1 cellular context compared by ENCODE assay signal in genomic region chr14:20697273-20698017, GRCh38.
TF ChIP-seq lines count a peak whose summit lies in the region.

No MANE protein-coding gene starts in this region.

TF ChIP-seq in K562, 482 proteins besides CTCF, POLR2A, EP300 and RAD21 (continued from another document and continues in another):
- TF ChIP-seq, protein P1, sequence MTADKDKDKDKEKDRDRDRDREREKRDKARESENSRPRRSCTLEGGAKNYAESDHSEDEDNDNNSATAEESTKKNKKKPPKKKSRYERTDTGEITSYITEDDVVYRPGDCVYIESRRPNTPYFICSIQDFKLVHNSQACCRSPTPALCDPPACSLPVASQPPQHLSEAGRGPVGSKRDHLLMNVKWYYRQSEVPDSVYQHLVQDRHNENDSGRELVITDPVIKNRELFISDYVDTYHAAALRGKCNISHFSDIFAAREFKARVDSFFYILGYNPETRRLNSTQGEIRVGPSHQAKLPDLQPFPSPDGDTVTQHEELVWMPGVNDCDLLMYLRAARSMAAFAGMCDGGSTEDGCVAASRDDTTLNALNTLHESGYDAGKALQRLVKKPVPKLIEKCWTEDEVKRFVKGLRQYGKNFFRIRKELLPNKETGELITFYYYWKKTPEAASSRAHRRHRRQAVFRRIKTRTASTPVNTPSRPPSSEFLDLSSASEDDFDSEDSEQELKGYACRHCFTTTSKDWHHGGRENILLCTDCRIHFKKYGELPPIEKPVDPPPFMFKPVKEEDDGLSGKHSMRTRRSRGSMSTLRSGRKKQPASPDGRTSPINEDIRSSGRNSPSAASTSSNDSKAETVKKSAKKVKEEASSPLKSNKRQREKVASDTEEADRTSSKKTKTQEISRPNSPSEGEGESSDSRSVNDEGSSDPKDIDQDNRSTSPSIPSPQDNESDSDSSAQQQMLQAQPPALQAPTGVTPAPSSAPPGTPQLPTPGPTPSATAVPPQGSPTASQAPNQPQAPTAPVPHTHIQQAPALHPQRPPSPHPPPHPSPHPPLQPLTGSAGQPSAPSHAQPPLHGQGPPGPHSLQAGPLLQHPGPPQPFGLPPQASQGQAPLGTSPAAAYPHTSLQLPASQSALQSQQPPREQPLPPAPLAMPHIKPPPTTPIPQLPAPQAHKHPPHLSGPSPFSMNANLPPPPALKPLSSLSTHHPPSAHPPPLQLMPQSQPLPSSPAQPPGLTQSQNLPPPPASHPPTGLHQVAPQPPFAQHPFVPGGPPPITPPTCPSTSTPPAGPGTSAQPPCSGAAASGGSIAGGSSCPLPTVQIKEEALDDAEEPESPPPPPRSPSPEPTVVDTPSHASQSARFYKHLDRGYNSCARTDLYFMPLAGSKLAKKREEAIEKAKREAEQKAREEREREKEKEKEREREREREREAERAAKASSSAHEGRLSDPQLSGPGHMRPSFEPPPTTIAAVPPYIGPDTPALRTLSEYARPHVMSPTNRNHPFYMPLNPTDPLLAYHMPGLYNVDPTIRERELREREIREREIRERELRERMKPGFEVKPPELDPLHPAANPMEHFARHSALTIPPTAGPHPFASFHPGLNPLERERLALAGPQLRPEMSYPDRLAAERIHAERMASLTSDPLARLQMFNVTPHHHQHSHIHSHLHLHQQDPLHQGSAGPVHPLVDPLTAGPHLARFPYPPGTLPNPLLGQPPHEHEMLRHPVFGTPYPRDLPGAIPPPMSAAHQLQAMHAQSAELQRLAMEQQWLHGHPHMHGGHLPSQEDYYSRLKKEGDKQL (CRISPR knock-in tag; IDR thresholded peaks at IDR 0.05; ENCODE audit: borderline replicate concordance), result no peak
- TF ChIP-seq, protein P2, sequence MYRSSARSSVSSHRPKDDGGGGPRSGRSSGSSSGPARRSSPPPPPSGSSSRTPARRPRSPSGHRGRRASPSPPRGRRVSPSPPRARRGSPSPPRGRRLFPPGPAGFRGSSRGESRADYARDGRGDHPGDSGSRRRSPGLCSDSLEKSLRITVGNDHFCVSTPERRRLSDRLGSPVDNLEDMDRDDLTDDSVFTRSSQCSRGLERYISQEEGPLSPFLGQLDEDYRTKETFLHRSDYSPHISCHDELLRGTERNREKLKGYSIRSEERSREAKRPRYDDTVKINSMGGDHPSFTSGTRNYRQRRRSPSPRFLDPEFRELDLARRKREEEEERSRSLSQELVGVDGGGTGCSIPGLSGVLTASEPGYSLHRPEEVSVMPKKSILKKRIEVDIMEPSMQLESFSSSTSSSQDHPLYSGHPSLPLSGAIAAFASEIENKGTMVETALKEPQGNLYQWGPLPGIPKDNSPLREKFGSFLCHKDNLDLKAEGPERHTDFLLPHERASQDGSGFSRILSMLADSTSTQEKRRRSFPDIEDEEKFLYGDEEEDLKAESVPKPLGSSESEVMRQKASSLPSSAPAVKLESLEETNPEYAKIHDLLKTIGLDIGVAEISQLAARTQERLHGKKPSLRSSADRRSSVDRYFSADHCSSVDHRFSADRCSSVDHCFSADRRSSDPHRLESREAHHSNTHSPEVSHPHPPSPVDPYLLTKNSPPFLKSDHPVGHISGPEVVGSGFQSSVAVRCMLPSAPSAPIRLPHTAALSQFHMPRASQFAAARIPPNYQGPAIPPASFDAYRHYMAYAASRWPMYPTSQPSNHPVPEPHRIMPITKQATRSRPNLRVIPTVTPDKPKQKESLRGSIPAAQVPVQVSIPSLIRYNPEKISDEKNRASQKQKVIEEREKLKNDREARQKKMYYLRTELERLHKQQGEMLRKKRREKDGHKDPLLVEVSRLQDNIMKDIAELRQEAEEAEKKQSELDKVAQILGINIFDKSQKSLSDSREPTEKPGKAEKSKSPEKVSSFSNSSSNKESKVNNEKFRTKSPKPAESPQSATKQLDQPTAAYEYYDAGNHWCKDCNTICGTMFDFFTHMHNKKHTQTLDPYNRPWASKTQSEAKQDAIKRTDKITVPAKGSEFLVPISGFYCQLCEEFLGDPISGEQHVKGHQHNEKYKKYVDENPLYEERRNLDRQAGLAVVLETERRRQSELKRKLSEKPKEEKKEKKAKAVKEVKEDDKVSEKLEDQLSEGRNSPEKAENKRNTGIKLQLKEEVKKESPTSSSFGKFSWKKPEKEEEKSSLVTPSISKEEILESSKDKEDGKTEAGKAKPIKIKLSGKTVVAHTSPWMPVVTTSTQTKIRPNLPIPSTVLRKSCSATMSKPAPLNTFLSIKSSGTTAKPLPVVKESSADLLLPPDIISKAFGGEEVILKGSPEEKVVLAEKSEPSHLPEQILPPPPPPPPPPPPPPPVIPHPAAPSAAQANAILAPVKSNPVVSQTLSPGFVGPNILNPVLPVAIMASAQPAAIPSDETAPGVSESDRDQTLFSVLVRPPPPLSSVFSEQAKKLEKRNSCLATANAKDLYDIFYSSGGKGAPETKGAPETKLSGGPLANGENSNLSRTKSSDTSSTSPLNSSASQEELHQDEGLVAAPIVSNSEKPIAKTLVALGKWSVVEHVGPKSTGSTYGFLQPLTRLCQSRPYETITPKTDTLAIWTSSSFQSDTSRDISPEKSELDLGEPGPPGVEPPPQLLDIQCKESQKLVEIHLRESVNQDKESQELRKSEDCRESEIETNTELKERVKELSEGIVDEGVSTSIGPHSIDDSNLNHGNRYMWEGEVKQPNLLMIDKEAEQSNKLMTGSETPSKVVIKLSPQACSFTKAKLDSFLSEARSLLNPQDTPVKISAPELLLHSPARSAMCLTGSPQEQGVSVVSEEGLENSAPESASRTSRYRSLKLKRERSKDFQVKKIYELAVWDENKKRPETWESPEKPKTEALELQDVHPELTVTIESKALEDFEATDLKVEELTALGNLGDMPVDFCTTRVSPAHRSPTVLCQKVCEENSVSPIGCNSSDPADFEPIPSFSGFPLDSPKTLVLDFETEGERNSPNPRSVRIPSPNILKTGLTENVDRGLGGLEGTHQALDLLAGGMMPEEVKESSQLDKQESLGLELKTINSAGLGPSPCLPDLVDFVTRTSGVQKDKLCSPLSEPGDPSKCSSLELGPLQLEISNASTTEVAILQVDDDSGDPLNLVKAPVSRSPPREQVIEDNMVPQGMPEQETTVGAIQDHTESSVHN (IDR thresholded peaks at IDR 0.05; ENCODE audit: borderline replicate concordance in 1 of 2, low read depth in 1 of 2), result no peak
- TF ChIP-seq TAF15 (IDR thresholded peaks at IDR 0.05; ENCODE audit: low read depth, low read length) (no peak), DNMT1 (IDR thresholded peaks at IDR 0.05) (no peak), PRMT5 (CRISPR knock-in tag; IDR thresholded peaks at IDR 0.05) (no peak), HEY1 (CRISPR knock-in tag; IDR thresholded peaks at IDR 0.05; ENCODE audit: borderline replicate concordance) (no peak), NUFIP1 (IDR thresholded peaks at IDR 0.05; ENCODE audit: partially characterized antibody) (no peak), CBX2 (IDR thresholded peaks at IDR 0.05; ENCODE audit: insufficient read depth, low read length, poor library complexity, severe bottlenecking) (no peak), TARDBP (IDR thresholded peaks at IDR 0.05) (no peak), FOXK1 (CRISPR knock-in tag; IDR thresholded peaks at IDR 0.05; ENCODE audit: borderline replicate concordance) (no peak), PKNOX1 (IDR thresholded peaks at IDR 0.05) (no peak), SMC3 (conservative IDR thresholded peaks at IDR 0.05; ENCODE audit: insufficient read depth, low read depth, low read length) (peak; percentile 96), SPI1 (IDR thresholded peaks at IDR 0.05; ENCODE audit: borderline replicate concordance, low read depth, low read length) (no peak), ATF1 (CRISPR knock-in tag; IDR thresholded peaks at IDR 0.05) (no peak), ATF1 (tag; IDR thresholded peaks at IDR 0.05) (no peak), CGGBP1 (CRISPR knock-in tag; IDR thresholded peaks at IDR 0.05) (no peak), ARID2 (IDR thresholded peaks at IDR 0.05) (peak; percentile 88), ZNF695 (CRISPR knock-in tag; IDR thresholded peaks at IDR 0.05) (no peak), HNRNPK (IDR thresholded peaks at IDR 0.05; ENCODE audit: low read depth, low read length, poor library complexity, severe bottlenecking) (no peak), MTF1 (CRISPR knock-in tag; IDR thresholded peaks at IDR 0.05; ENCODE audit: borderline replicate concordance) (no peak), ETV6 (IDR thresholded peaks at IDR 0.05; ENCODE audit: borderline replicate concordance in 1 of 2, low read depth in 2 of 2, low read length in 1 of 2) (peak; percentile 73 to 77; a peak in 3 of 4 replicates), ETV6 (CRISPR knock-in tag; IDR thresholded peaks at IDR 0.05; ENCODE audit: borderline replicate concordance) (no peak), HMBOX1 (IDR thresholded peaks at IDR 0.05) (0 out of 2 replicates have a peak, but pooled peaks have one; percentile 23), STAG1 (CRISPR knock-in tag; IDR thresholded peaks at IDR 0.05; ENCODE audit: borderline replicate concordance) (peak; percentile 73; the same call in 1 of the 2 replicates), NCOR1 (IDR thresholded peaks at IDR 0.05) (0 out of 2 replicates have a peak, but pooled peaks have one; percentile 34), EGR1 (conservative IDR thresholded peaks at IDR 0.05) (no peak), MTA1 (IDR thresholded peaks at IDR 0.05; ENCODE audit: borderline replicate concordance) (no peak), MBD2 (IDR thresholded peaks at IDR 0.05; ENCODE audit: borderline replicate concordance, low read depth) (no peak), RHOXF2B (CRISPR knock-in tag; conservative IDR thresholded peaks at IDR 0.05) (no peak), SRSF1 (IDR thresholded peaks at IDR 0.05; ENCODE audit: low read depth, low read length) (no peak), DIDO1 (tag; IDR thresholded peaks at IDR 0.05; ENCODE audit: low read depth) (no peak), ZNF75A (CRISPR knock-in tag; IDR thresholded peaks at IDR 0.05) (no peak), ZNF133 (CRISPR knock-in tag; IDR thresholded peaks at IDR 0.05) (no peak), GATA2 (CRISPR knock-in tag; IDR thresholded peaks at IDR 0.05) (peak; percentile 79), PHF8 (IDR thresholded peaks at IDR 0.05; ENCODE audit: borderline replicate concordance, low read length) (no peak), SREBF1 (IDR thresholded peaks at IDR 0.05; ENCODE audit: borderline replicate concordance, low read depth, low read length) (no peak), CBFB (CRISPR knock-in tag; IDR thresholded peaks at IDR 0.05) (no peak), MTA2 (IDR thresholded peaks at IDR 0.05; ENCODE audit: low read depth) (peak; percentile 50; the same call in 1 of the 2 replicates), HDAC8 (tag; IDR thresholded peaks at IDR 0.05) (no peak), THAP7 (CRISPR knock-in tag; IDR thresholded peaks at IDR 0.05) (no peak), GATAD2A (IDR thresholded peaks at IDR 0.05) (no peak), NFIX (CRISPR knock-in tag; IDR thresholded peaks at IDR 0.05; ENCODE audit: low read depth) (no peak)
- TF ChIP-seq, protein P3, sequence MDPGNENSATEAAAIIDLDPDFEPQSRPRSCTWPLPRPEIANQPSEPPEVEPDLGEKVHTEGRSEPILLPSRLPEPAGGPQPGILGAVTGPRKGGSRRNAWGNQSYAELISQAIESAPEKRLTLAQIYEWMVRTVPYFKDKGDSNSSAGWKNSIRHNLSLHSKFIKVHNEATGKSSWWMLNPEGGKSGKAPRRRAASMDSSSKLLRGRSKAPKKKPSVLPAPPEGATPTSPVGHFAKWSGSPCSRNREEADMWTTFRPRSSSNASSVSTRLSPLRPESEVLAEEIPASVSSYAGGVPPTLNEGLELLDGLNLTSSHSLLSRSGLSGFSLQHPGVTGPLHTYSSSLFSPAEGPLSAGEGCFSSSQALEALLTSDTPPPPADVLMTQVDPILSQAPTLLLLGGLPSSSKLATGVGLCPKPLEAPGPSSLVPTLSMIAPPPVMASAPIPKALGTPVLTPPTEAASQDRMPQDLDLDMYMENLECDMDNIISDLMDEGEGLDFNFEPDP (CRISPR knock-in tag; IDR thresholded peaks at IDR 0.05), result no peak
- TF ChIP-seq, protein P4, sequence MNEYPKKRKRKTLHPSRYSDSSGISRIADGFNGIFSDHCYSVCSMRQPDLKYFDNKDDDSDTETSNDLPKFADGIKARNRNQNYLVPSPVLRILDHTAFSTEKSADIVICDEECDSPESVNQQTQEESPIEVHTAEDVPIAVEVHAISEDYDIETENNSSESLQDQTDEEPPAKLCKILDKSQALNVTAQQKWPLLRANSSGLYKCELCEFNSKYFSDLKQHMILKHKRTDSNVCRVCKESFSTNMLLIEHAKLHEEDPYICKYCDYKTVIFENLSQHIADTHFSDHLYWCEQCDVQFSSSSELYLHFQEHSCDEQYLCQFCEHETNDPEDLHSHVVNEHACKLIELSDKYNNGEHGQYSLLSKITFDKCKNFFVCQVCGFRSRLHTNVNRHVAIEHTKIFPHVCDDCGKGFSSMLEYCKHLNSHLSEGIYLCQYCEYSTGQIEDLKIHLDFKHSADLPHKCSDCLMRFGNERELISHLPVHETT (CRISPR knock-in tag; conservative IDR thresholded peaks at IDR 0.05 in 1 of 2, IDR thresholded peaks at IDR 0.05 in 1 of 2), result no peak
